ENCODE assay signal across 10 cellular contexts in genomic region chr1:221166559-221167318, GRCh38.
A peak's percentile ranks its signal among the peaks of the same experiment; 100 is the strongest.
DNase-seq lines count a peak whose midpoint lies in the region; ATAC-seq, FAIRE-seq and TF ChIP-seq lines count a peak whose summit lies in the region.
"Had no signal": no experiment of that assay in that cellular context is flagged by ENCODE, and none has a peak within 500 bp of the region (broad histone marks: within the 10 kb centered on the region; RNA-seq: fewer than 3 reads in every experiment).

No MANE protein-coding gene starts in this region.

- intact Hi-C loops in adrenal gland (cut with DNase I) (no loop called here), left colon (cut with DNase I, micrococcal nuclease) (no loop called here)

- 67 to 82% (median 79%) methylated on average over 4 of the region's 4 CpGs for WGBS in adrenal gland, 4 donors

- TF ChIP-seq CTCF in D721Med (IDR thresholded peaks at IDR 0.05; ENCODE audit: insufficient read depth, missing control alignments) (no peak), adrenal gland (IDR thresholded peaks at IDR 0.05) (no peak)

- no peaks in the 10 kb centered on the region for H3K27me3 ChIP-seq in adrenal gland

- TF ChIP-seq POLR2A in adrenal gland (IDR thresholded peaks at IDR 0.05) = no peak

- FAIRE-seq in D721Med (lab: Jason Lieb, UNC) = peak; percentile 66
- FAIRE-seq: H54 had no signal

- no peak overlapping the region for H3K4me3 ChIP-seq in adrenal gland

- peak overlapping the region in 1 of 5 donors; percentile 17 for H3K27ac ChIP-seq in adrenal gland

- H3K9me3 ChIP-seq in adrenal gland (replicated peaks in 1 of 3) = no peaks in the 10 kb centered on the region

- H3K36me3 ChIP-seq in adrenal gland (replicated peaks in 1 of 2) = no peaks in the 10 kb centered on the region

- no peak for DNase-seq in D721Med (ENCODE audit: insufficient read length, low spot score)
- DNase-seq in adrenal gland = peak in 6 of 7 donors; percentile 10 to 56 (median 24)
- DNase-seq in kidney tubule cell (ENCODE audit: low spot score) = no peak
- no peak for DNase-seq in left colon
- DNase-seq in dedifferentiated amniotic fluid mesenchymal stem cell (ENCODE audit: extremely low spot score) = no peak
- no peak for DNase-seq in SHP77 (lab: John Stamatoyannopoulos, UW)
- DNase-seq: activated CD8-positive, alpha-beta memory T cell treated with anti-CD3 and anti-CD28 coated beads, Interleukin-2, amount 50 U/mL, for 48 hours had no signal

- peaks cover 0 to 16% of the 10 kb centered on the region in 2 donors for H3K4me1 ChIP-seq in adrenal gland (replicated peaks in 1 of 2)

- peak; percentile 76 for ATAC-seq in GM21423 (IDR thresholded peaks at IDR 0.05; ENCODE audit: unreplicated experiment)
- peak; percentile 93 for ATAC-seq in HG03469 (IDR thresholded peaks at IDR 0.05; ENCODE audit: unreplicated experiment)
- no peak for ATAC-seq in left colon

Comparison
In these comparisons a context has a peak if more than half of its experiments do, and no peak if none do; other contexts are left out.
1. DNase-seq: peak in adrenal gland (6 of 7); none in D721Med (single experiment), kidney tubule cell (single experiment), left colon (0 of 2), dedifferentiated amniotic fluid mesenchymal stem cell (single experiment) and SHP77 (0 of 2).